ENCODE assay signal across 8 cellular contexts in the genomic region with DNA sequence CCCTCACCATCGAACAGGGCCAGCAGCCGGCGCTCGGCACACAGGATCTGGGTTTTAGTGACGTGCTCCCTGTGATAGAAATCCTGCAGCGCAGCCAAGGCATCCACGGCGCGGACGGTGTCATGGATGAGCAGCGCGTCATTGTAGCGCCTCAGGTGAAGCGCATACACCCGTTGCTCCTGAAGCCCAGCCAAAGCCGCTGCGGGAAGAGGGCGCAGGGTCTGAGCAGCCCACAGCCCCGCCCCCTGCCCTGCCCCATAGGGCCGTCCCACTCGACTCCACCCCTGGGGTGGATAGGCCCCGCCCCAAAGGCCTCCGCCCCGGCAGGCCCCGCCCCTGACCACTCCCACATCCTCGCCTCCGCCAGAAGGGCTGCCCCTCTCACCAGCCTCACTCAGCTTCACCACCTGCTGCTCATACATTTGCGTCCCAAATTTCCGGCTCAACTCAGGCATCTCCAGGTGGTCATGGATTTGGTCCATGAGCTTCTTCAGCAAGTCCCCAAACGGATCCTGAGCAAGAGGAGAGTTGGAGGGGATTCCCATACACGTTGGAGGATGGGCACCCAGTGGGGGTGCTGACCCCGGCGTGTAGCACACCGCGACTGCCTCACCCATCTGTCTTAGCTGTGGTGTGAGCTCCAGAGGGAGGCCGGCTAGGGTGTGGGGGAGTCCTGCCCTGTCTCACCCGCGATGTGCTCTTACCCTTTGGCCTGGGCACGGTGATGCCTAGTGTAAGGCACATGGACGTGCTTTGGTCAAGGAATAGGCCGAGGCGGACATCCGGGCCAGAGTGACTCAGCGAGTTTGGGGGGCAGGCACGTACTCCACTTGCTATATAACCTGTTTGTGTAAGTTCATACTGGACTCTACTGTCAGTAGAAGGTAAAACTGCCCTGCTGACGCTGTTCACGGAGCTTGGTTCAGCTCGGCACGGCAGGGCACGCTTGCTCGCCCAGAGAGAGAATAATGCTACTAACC. TPM values are rescaled to one million over a fixed set of nuclear protein-coding genes. Genes with fewer than 3 reads are reported as not detected.
A peak's percentile ranks its signal among the peaks of the same experiment; 100 is the strongest.
DNase-seq lines count a peak whose midpoint lies in the region; ATAC-seq, FAIRE-seq and TF ChIP-seq lines count a peak whose summit lies in the region.

No MANE protein-coding gene starts in this region.

- no peaks in the 10 kb centered on the region for H3K9me3 Mint-ChIP-seq in activated CD4-positive, alpha-beta T cell treated with anti-CD3 and anti-CD28 coated beads, Interleukin-2, amount 10 ng/mL, durations not matched to agents 7 days and 5 days
- no peaks in the 10 kb centered on the region for H3K9me3 Mint-ChIP-seq in mesothelial cell of epicardium

- H3K4me3 Mint-ChIP-seq in activated CD4-positive, alpha-beta T cell treated with anti-CD3 and anti-CD28 coated beads, Interleukin-2, amount 10 ng/mL, durations not matched to agents 7 days and 5 days, result peak overlapping the region; percentile 65
- H3K4me3 Mint-ChIP-seq in mesothelial cell of epicardium, result peak overlapping the region; percentile 44

- TF ChIP-seq CTCF in coronary artery (IDR thresholded peaks at IDR 0.05) (no peak), mesothelial cell of epicardium (IDR thresholded peaks at IDR 0.05; ENCODE audit: unreplicated experiment) (no peak)

- peak overlapping the region; percentile 48 for H3K4me3 ChIP-seq in coronary artery

- no peak for TF ChIP-seq POLR2A in GM12892 (IDR thresholded peaks at IDR 0.05; ENCODE audit: low read depth, low read length)

- POLR2A ChIA-PET in activated CD4-positive, alpha-beta T cell treated with anti-CD3 and anti-CD28 coated beads, Interleukin-2, amount 10 ng/mL, durations not matched to agents 7 days and 5 days (lab: Charles Lee), result interaction anchor here (1.0 to 1.1 kb wide), 2 partner anchors 90 kb away, joined by 3 to 4 read pairs; a partner anchor contains a TSS

- DNase-seq in GM12892 (ENCODE audit: insufficient read length), result peak; percentile 99
- DNase-seq in NCI-H2196 treated with DMSO at 0.1 percent for 48 hours (lab: John Stamatoyannopoulos, UW; ENCODE audit: unreplicated experiment), result peak; percentile 64
- peak; percentile 94 for DNase-seq in activated CD4-positive, alpha-beta T cell treated with anti-CD3 and anti-CD28 coated beads, Interleukin-2, amount 10 ng/mL, durations not matched to agents 7 days and 5 days
- DNase-seq in coronary artery (ENCODE audit: low spot score), result no peak
- DNase-seq in mesothelial cell of epicardium (ENCODE audit: low spot score in 2 of 2, unreplicated experiment in 2 of 2), result peak; percentile 82 to 89
- DNase-seq in stimulated activated CD8-positive, alpha-beta memory T cell treated with anti-CD3 and anti-CD28 coated beads, Interleukin-2, amount 100 ng/mL, for 48 hours (ENCODE audit: low read depth in 2 of 2), result peak; percentile 92 to 94
- no peak for DNase-seq in KG1 (lab: John Stamatoyannopoulos, UW)

- ATAC-seq in HG02885 (IDR thresholded peaks at IDR 0.05; ENCODE audit: poor library complexity, unreplicated experiment), result peak; percentile 79

- peak overlapping the region; percentile 81 for H3K27ac Mint-ChIP-seq in activated CD4-positive, alpha-beta T cell treated with anti-CD3 and anti-CD28 coated beads, Interleukin-2, amount 10 ng/mL, durations not matched to agents 7 days and 5 days
- no peak overlapping the region for H3K27ac Mint-ChIP-seq in mesothelial cell of epicardium

- H3K4me1 Mint-ChIP-seq in activated CD4-positive, alpha-beta T cell treated with anti-CD3 and anti-CD28 coated beads, Interleukin-2, amount 10 ng/mL, durations not matched to agents 7 days and 5 days, result peaks cover 52% of the 10 kb centered on the region
- peaks cover 9% of the 10 kb centered on the region for H3K4me1 Mint-ChIP-seq in mesothelial cell of epicardium

- FAIRE-seq in GM12892 (lab: Jason Lieb, UNC), result peak; percentile 70

- H3K27ac ChIP-seq in coronary artery, result no peak overlapping the region

- no peaks in the 10 kb centered on the region for H3K27me3 Mint-ChIP-seq in activated CD4-positive, alpha-beta T cell treated with anti-CD3 and anti-CD28 coated beads, Interleukin-2, amount 10 ng/mL, durations not matched to agents 7 days and 5 days
- peaks cover 31% of the 10 kb centered on the region for H3K27me3 Mint-ChIP-seq in mesothelial cell of epicardium (ENCODE audit: low read depth)

- peaks cover 32% of the 10 kb centered on the region for H3K36me3 Mint-ChIP-seq in activated CD4-positive, alpha-beta T cell treated with anti-CD3 and anti-CD28 coated beads, Interleukin-2, amount 10 ng/mL, durations not matched to agents 7 days and 5 days (ENCODE audit: low read depth)
- H3K36me3 Mint-ChIP-seq in mesothelial cell of epicardium, result no peaks in the 10 kb centered on the region

- CTCF ChIA-PET in activated CD4-positive, alpha-beta T cell treated with anti-CD3 and anti-CD28 coated beads, Interleukin-2, amount 10 ng/mL, durations not matched to agents 7 days and 5 days (lab: Charles Lee), result interaction anchor here (0.6 to 8.5 kb wide), 6 partner anchors 63 to 105 kb away, joined by 3 to 71 read pairs (median 3); a partner anchor contains a TSS

RNA-seq across cellular contexts. Expression of a gene that starts 4.6 kb away (rescaled TPM):
- 23.2 TPM for polyA plus RNA-seq in GM12892 (2012; ENCODE audit: missing spikeins)
- 10 to 100 TPM; 52.4 to 54.3 TPM for total RNA-seq in activated CD4-positive, alpha-beta T cell treated with anti-CD3 and anti-CD28 coated beads, Interleukin-2, amount 10 ng/mL, durations not matched to agents 7 days and 5 days
- 10.5 to 11.6 TPM (median 11.3 TPM) in 3 replicates for total RNA-seq in mesothelial cell of epicardium

RNA-seq across cellular contexts. Expression of a gene that starts 9.6 kb away (rescaled TPM):
- 0.70 TPM for polyA plus RNA-seq in GM12892 (2012; ENCODE audit: missing spikeins)
- not detected for total RNA-seq in activated CD4-positive, alpha-beta T cell treated with anti-CD3 and anti-CD28 coated beads, Interleukin-2, amount 10 ng/mL, durations not matched to agents 7 days and 5 days
- 2.2 to 2.9 TPM (median 2.5 TPM) in 3 replicates for total RNA-seq in mesothelial cell of epicardium

RNA-seq across cellular contexts. Expression of a gene that starts 13.3 kb away (rescaled TPM):
- 28.6 TPM for polyA plus RNA-seq in GM12892 (2012; ENCODE audit: missing spikeins)
- total RNA-seq in activated CD4-positive, alpha-beta T cell treated with anti-CD3 and anti-CD28 coated beads, Interleukin-2, amount 10 ng/mL, durations not matched to agents 7 days and 5 days, result 10 to 100 TPM; 47.9 to 48.3 TPM
- 86.2 to 87.5 TPM (median 86.4 TPM) in 3 replicates for total RNA-seq in mesothelial cell of epicardium

RNA-seq across cellular contexts. Expression of a gene that starts 14.7 kb away (rescaled TPM):
- not detected for polyA plus RNA-seq in GM12892 (2012; ENCODE audit: missing spikeins)
- total RNA-seq in activated CD4-positive, alpha-beta T cell treated with anti-CD3 and anti-CD28 coated beads, Interleukin-2, amount 10 ng/mL, durations not matched to agents 7 days and 5 days, result not detected
- 0.18 TPM in 1 of 3 replicates, not detected in the others for total RNA-seq in mesothelial cell of epicardium

RNA-seq across cellular contexts. Expression of a gene that starts 46.9 kb away (rescaled TPM):
- 34.2 TPM for polyA plus RNA-seq in GM12892 (2012; ENCODE audit: missing spikeins)
- total RNA-seq in activated CD4-positive, alpha-beta T cell treated with anti-CD3 and anti-CD28 coated beads, Interleukin-2, amount 10 ng/mL, durations not matched to agents 7 days and 5 days, result 100 to 1,000 TPM in 1 of 2 experiments, 10 to 100 TPM in 1; 97.1 to 108 TPM
- total RNA-seq in mesothelial cell of epicardium, result 71.2 to 78.2 TPM (median 73.2 TPM) in 3 replicates

Comparison
In these comparisons a context has a peak if more than half of its experiments do, and no peak if none do; other contexts are left out.
1. DNase-seq: peak in GM12892 (single experiment), NCI-H2196 treated with DMSO at 0.1 percent for 48 hours (single experiment), activated CD4-positive, alpha-beta T cell treated with anti-CD3 and anti-CD28 coated beads, Interleukin-2, amount 10 ng/mL, durations not matched to agents 7 days and 5 days (single experiment), mesothelial cell of epicardium (2 of 2) and stimulated activated CD8-positive, alpha-beta memory T cell treated with anti-CD3 and anti-CD28 coated beads, Interleukin-2, amount 100 ng/mL, for 48 hours (2 of 2); none in coronary artery (single experiment) and KG1 (single experiment).